Comparison of ENCODE assay signal across 8 cellular contexts in genomic region chr16:58464047-58464915, GRCh38. TPM values are rescaled to one million over a fixed set of nuclear protein-coding genes. Genes with fewer than 3 reads are reported as not detected.
DNase-seq lines count a peak whose midpoint lies in the region; ATAC-seq and TF ChIP-seq lines count a peak whose summit lies in the region.

No MANE protein-coding gene starts in this region.

- H3K18ac ChIP-seq in mesenchymal stem cell (ENCODE audit: low read depth in 1 of 2, low read length in 2 of 2) = no peak overlapping the region

- no peak overlapping the region for H2BK120ac ChIP-seq in mesenchymal stem cell (ENCODE audit: low read depth, low read length)

- no peak overlapping the region for H3K4ac ChIP-seq in mesenchymal stem cell (ENCODE audit: low read depth in 1 of 2, low read length in 2 of 2)

- no peaks in the 10 kb centered on the region for H3K36me3 ChIP-seq in BLaER1
- no peaks in the 10 kb centered on the region for H3K36me3 ChIP-seq in HUES64 (ENCODE audit: insufficient read depth, low read length)
- H3K36me3 ChIP-seq in mesenchymal stem cell (ENCODE audit: control insufficient read depth in 1 of 2, insufficient read depth in 2 of 2, low read depth in 1 of 2, low read length in 2 of 2) = no peaks in the 10 kb centered on the region
- no peaks in the 10 kb centered on the region for H3K36me3 ChIP-seq in vagina

- H4K20me1 ChIP-seq in BLaER1 = peaks cover 28% of the 10 kb centered on the region

- 1% methylated on average over 86 of the region's 86 CpGs for WGBS in HUES64
- WGBS in mesenchymal stem cell = under 1% methylated on average over 75 of the region's 86 CpGs

- peak overlapping the region; percentile 17 for H2BK15ac ChIP-seq in mesenchymal stem cell (ENCODE audit: low read depth, poor library complexity, severe bottlenecking)

- peaks cover 20% of the 10 kb centered on the region for H3K4me1 ChIP-seq in BLaER1
- no peaks in the 10 kb centered on the region for H3K4me1 ChIP-seq in HUES64 (ENCODE audit: insufficient read depth, low read length)
- peaks cover 18% of the 10 kb centered on the region for H3K4me1 ChIP-seq in mesenchymal stem cell (ENCODE audit: control insufficient read depth, insufficient read depth, low read depth, low read length)
- H3K4me1 ChIP-seq in vagina = peaks cover 22% of the 10 kb centered on the region

- no peak overlapping the region for H2AK5ac ChIP-seq in mesenchymal stem cell (ENCODE audit: low read length, severe bottlenecking)

- no peak for ATAC-seq in GM19328 (IDR thresholded peaks at IDR 0.05; ENCODE audit: unreplicated experiment)

- H4K91ac ChIP-seq in mesenchymal stem cell (ENCODE audit: low read length) = no peak overlapping the region

- peak; percentile 15 to 57 for DNase-seq in cerebellar nuclear complex (lab: John Stamatoyannopoulos, UW)
- no peak for DNase-seq in mesenchymal stem cell
- no peak for DNase-seq in vagina (ENCODE audit: extremely low spot score in 2 of 2)
- no peak for DNase-seq in AML-193 (lab: John Stamatoyannopoulos, UW)
- no peak for DNase-seq in NCI-H446 treated with DMSO at 0.1 percent for 48 hours (lab: John Stamatoyannopoulos, UW)

- no peaks in the 10 kb centered on the region for H3K79me1 ChIP-seq in mesenchymal stem cell (replicated peaks; ENCODE audit: low read length, poor library complexity, severe bottlenecking)

- H3K23ac ChIP-seq in mesenchymal stem cell (ENCODE audit: low read length in 2 of 2) = peak overlapping the region in 1 of 2 experiments; percentile 94

- H4K8ac ChIP-seq in mesenchymal stem cell (ENCODE audit: low read length) = no peak overlapping the region

- no peaks in the 10 kb centered on the region for H3K9me3 ChIP-seq in BLaER1
- H3K9me3 ChIP-seq in HUES64 (ENCODE audit: insufficient read depth, low read depth, low read length) = no peaks in the 10 kb centered on the region
- no peaks in the 10 kb centered on the region for H3K9me3 ChIP-seq in mesenchymal stem cell (ENCODE audit: control insufficient read depth, low read length)
- H3K9me3 ChIP-seq in vagina = no peaks in the 10 kb centered on the region

- H3K27ac ChIP-seq in BLaER1 (no peak overlapping the region), HUES64 (ENCODE audit: low read depth, low read length) (no peak overlapping the region), mesenchymal stem cell (ENCODE audit: low read length, poor library complexity, severe bottlenecking) (no peak overlapping the region), vagina (peak overlapping the region; percentile 74)

- H3K4me3 ChIP-seq in BLaER1 = peak overlapping the region; percentile 71
- H3K4me3 ChIP-seq in HUES64 (ENCODE audit: low read length) = peak overlapping the region; percentile 63
- H3K4me3 ChIP-seq in mesenchymal stem cell (ENCODE audit: insufficient read depth in 1 of 2, low read depth in 1 of 2, low read length in 2 of 2) = peak overlapping the region; percentile 49 to 54
- H3K4me3 ChIP-seq in vagina = peak overlapping the region; percentile 48 to 67

- TF ChIP-seq CTCF in vagina (IDR thresholded peaks at IDR 0.05) = no peak

- no peak overlapping the region for H2AFZ ChIP-seq in mesenchymal stem cell (ENCODE audit: low read depth, low read length)

- no peak overlapping the region for H3K14ac ChIP-seq in mesenchymal stem cell (ENCODE audit: low read length in 2 of 2)

- H3K27me3 ChIP-seq in BLaER1 (peaks cover 74% of the 10 kb centered on the region), HUES64 (ENCODE audit: insufficient read depth, low read length) (peaks cover 68% of the 10 kb centered on the region), mesenchymal stem cell (ENCODE audit: control insufficient read depth in 1 of 2, insufficient read depth in 1 of 2, low read length in 2 of 2) (peaks cover 59 to 60% of the 10 kb centered on the region in 2 experiments), vagina (no peaks in the 10 kb centered on the region)

- H3K9ac ChIP-seq in BLaER1 (peak overlapping the region; percentile 52), HUES64 (ENCODE audit: low read depth, low read length) (peak overlapping the region; percentile 40; the same call in 1 of the 2 replicates), mesenchymal stem cell (ENCODE audit: low read length) (peak overlapping the region; percentile 18)

- H2BK12ac ChIP-seq in mesenchymal stem cell (ENCODE audit: low read length in 2 of 2) = no peak overlapping the region

- TF ChIP-seq POLR2A in vagina (IDR thresholded peaks at IDR 0.05) = no peak

- H3K4me2 ChIP-seq in BLaER1 (peak overlapping the region; percentile 100), mesenchymal stem cell (ENCODE audit: low read length, poor library complexity, severe bottlenecking) (peak overlapping the region; percentile 91)

- H2BK5ac ChIP-seq in mesenchymal stem cell (ENCODE audit: low read depth, low read length, poor library complexity, severe bottlenecking) = no peak overlapping the region

- intact Hi-C loops in vagina (cut with DNase I) = no loop called here

RNA-seq across cellular contexts. Expression of gene NDRG4, which starts 35.7 kb away (rescaled TPM):
- polyA plus RNA-seq in HUES64 (2013, experiment 1 of 2) = 11.0 TPM
- 26.9 TPM for polyA plus RNA-seq in HUES64 (2013, experiment 2 of 2)
- polyA plus RNA-seq in mesenchymal stem cell (2013, experiment 1 of 2) = 8.0 TPM
- polyA plus RNA-seq in mesenchymal stem cell (2013, experiment 2 of 2) = 8.0 TPM
- total RNA-seq in vagina = 128 TPM

RNA-seq across cellular contexts. Expression of gene SETD6, which starts 51.0 kb away (rescaled TPM):
- 26.5 TPM for polyA plus RNA-seq in HUES64 (2013, experiment 1 of 2)
- 23.8 TPM for polyA plus RNA-seq in HUES64 (2013, experiment 2 of 2)
- polyA plus RNA-seq in mesenchymal stem cell (2013, experiment 1 of 2) = 4.6 TPM
- 4.2 TPM for polyA plus RNA-seq in mesenchymal stem cell (2013, experiment 2 of 2)
- 79.1 TPM for total RNA-seq in vagina

Comparison
In these comparisons a context has a peak if more than half of its experiments do, and no peak if none do; other contexts are left out.
1. DNase-seq: peak in cerebellar nuclear complex (2 of 2); none in mesenchymal stem cell (single experiment), vagina (0 of 2), AML-193 (0 of 2) and NCI-H446 treated with DMSO at 0.1 percent for 48 hours (single experiment).
2. Peak in every context shown above with its lines, with median percentiles within 50 percentile points of each other: H3K4me3 ChIP-seq and H3K9ac ChIP-seq.